In the genomic region with DNA sequence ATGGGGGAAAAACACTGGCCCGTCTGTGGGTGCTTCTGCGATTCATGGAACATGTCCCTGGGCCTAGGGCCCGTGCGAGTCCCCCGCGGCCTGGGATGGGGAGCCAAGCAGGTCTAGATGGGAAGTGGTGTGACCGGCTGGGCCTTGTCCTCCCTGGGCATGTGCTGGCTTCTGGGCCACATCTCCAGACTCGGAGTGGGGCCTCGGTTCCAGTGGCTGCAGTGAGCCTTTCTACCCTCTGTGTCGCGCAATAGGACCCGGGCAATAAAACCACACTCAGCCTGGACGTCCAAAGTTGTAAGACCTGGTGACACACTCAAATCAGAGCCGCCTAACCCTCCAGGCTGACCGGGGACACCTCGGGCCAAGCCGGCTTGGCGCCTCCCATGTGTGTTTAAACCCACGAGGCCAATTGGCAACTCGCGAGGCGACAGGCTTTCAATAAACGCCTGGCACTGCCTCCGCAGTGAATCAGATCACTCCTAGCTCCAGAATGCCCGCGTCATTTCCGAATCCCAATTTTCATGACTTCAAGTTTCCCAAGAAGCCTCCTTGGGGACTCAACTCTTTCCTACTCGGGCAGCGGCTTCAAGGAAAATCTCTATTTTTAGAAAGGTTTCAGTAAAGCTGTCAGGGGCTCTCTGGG, we compare ENCODE assay signal across 9 cellular contexts. TPM values are rescaled to one million over a fixed set of nuclear protein-coding genes. Genes with fewer than 3 reads are reported as not detected.
DNase-seq lines count a peak whose midpoint lies in the region; ATAC-seq and TF ChIP-seq lines count a peak whose summit lies in the region.
"Had no signal": no experiment of that assay in that cellular context is flagged by ENCODE, and none has a peak within 500 bp of the region (broad histone marks: within the 10 kb centered on the region; RNA-seq: fewer than 3 reads in every experiment).

No MANE protein-coding gene starts in this region.

- ATAC-seq in lower lobe of right lung = no peak
- no peak for ATAC-seq in HG03354 (IDR thresholded peaks at IDR 0.05; ENCODE audit: poor library complexity, severe bottlenecking, unreplicated experiment)
- ATAC-seq in GM18517 (IDR thresholded peaks at IDR 0.05; ENCODE audit: unreplicated experiment) = no peak

- H3K9me3 ChIP-seq in lower lobe of right lung = no peaks in the 10 kb centered on the region
- no peaks in the 10 kb centered on the region for H3K9me3 ChIP-seq in stomach

- no peak overlapping the region for H3K4me3 ChIP-seq in dorsolateral prefrontal cortex
- H3K4me3 ChIP-seq in lower lobe of right lung = no peak overlapping the region
- no peak overlapping the region for H3K4me3 ChIP-seq in stomach

- H3K27me3 ChIP-seq in dorsolateral prefrontal cortex (no peaks in the 10 kb centered on the region), lower lobe of right lung (ENCODE audit: low read depth) (no peaks in the 10 kb centered on the region), stomach (no peaks in the 10 kb centered on the region)

- intact Hi-C loops in dorsolateral prefrontal cortex (cut with DNase I) (loop anchor here (5.0 to 10.0 kb wide), 2 partner anchors 135 to 337 kb away; no protein-coding TSS in a partner anchor), lower lobe of right lung (cut with DNase I) (no loop called here), stomach (cut with DNase I; ENCODE audit: low total_unique reads) (loop anchor here (5.0 kb wide), 1 partner anchor 135 kb away; no protein-coding TSS in a partner anchor)

- TF ChIP-seq CTCF in dorsolateral prefrontal cortex (IDR thresholded peaks at IDR 0.05 in 54 of 56, conservative IDR thresholded peaks at IDR 0.05 in 2 of 56; ENCODE audit: low read depth in 1 of 56, partially characterized antibody in 56 of 56) (no peak), lower lobe of right lung (IDR thresholded peaks at IDR 0.05) (no peak), stomach (IDR thresholded peaks at IDR 0.05) (no peak)

- DNase-seq in GOT3 (lab: John Stamatoyannopoulos, UW) = peak; percentile 42
- DNase-seq in dorsolateral prefrontal cortex = peak in 6 of 10 donors; percentile 40 to 80 (median 68)
- no peak for DNase-seq in lower lobe of right lung
- no peak for DNase-seq in stomach
- DNase-seq in NCI-H2171 treated with DMSO at 0.1 percent for 48 hours (lab: John Stamatoyannopoulos, UW) = no peak
- no peak for DNase-seq in islet precursor cell
- DNase-seq: activated CD8-positive, alpha-beta memory T cell treated with anti-CD3 and anti-CD28 coated beads for 24 hours had no signal

- no peak for TF ChIP-seq POLR2A in stomach (IDR thresholded peaks at IDR 0.05)

- H3K4me1 ChIP-seq in lower lobe of right lung (peaks cover 38% of the 10 kb centered on the region), stomach (peaks cover 10 to 35% (median 15%) of the 10 kb centered on the region in 4 donors)

- TF ChIP-seq EP300 in stomach (IDR thresholded peaks at IDR 0.05) = peak; percentile 87

- 77 to 91% (median 79%) methylated on average over 24 to 29 of the region's 29 CpGs for whole genome bisulfite sequencing in stomach, 5 donors

- H3K36me3 ChIP-seq in lower lobe of right lung (peaks cover 36% of the 10 kb centered on the region), stomach (peaks cover 34 to 63% (median 58%) of the 10 kb centered on the region in 4 donors)

- H3K27ac ChIP-seq in dorsolateral prefrontal cortex = peak overlapping the region in 54 of 59 donors; percentile 1 to 91 (median 72)
- H3K27ac ChIP-seq in lower lobe of right lung = peak overlapping the region; percentile 78
- peak overlapping the region; percentile 59 to 88 (median 83) for H3K27ac ChIP-seq in stomach

RNA-seq across cellular contexts. Expression of a gene that starts 57.3 kb away (rescaled TPM):
- total RNA-seq in dorsolateral prefrontal cortex (10 to 100 TPM in 102 of 120 experiments, 1 to 10 TPM in 18; 5.2 to 50.8 (median 15.6) TPM), lower lobe of right lung (137 TPM), stomach (100 to 1,000 TPM in 1 of 5 donors, 10 to 100 TPM in 4; 31.0 to 107 (median 72.3) TPM)
- polyA plus RNA-seq in stomach = 10 to 100 TPM in 2 of 3 donors, 1 to 10 TPM in 1; 9.5 to 69.5 (median 16.7) TPM

Comparison
In these comparisons a context has a peak if more than half of its experiments do, and no peak if none do; other contexts are left out.
1. DNase-seq: peak in GOT3 (single experiment) and dorsolateral prefrontal cortex (6 of 10); none in lower lobe of right lung (single experiment), stomach (single experiment), NCI-H2171 treated with DMSO at 0.1 percent for 48 hours (single experiment) and islet precursor cell (single experiment).
2. Peak in every context shown above with its lines, with median percentiles within 50 percentile points of each other: H3K27ac ChIP-seq.